In the genomic region with DNA sequence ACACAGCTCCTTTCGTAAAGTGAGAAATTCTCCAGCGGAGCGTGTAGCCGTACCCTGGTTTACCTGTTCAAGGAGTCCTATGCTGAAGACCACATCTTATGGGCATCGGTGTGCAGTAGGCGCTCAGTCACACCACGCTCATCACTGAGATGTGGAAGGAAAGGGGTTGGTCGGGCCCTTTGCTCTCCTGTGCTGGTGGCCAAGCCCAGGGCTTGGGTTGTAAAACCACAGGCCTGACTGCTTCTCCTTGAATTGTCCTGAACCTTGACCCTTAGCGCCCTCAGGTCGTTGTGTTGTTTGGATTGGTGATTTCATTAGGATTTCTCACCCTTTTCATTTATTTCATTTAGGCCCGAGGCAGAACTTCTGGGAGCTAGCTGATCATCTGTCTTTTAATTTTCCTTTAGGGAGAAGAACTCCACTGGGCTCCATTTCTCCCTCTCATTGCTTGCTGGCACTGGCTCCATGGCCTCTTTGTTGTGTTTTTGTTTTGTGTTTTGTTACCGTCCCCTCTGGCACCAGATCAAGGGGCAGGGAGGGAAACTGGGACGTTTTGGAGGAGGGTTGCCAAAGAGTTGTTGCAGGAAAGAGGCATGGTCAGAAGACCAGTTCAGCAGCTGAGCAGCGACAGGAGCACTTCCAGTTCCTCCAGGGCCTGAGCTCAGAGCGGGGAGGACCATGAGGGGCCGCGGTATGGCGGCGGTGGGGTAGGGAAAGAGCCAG, we compare ENCODE assay signal across 1 cellular context.
TF ChIP-seq lines count a peak whose summit lies in the region.

No MANE protein-coding gene starts in this region.

TF ChIP-seq in GM23338, 12 proteins besides CTCF, POLR2A, EP300 and RAD21:
- no peak for TF ChIP-seq EZH2 (IDR thresholded peaks at IDR 0.05; ENCODE audit: low read depth, unreplicated experiment)
- TF ChIP-seq ZNF114 (CRISPR knock-in tag; IDR thresholded peaks at IDR 0.05), result no peak
- no peak for TF ChIP-seq NANOG (IDR thresholded peaks at IDR 0.05; ENCODE audit: borderline replicate concordance)
- no peak for TF ChIP-seq POLR2AphosphoS5 (IDR thresholded peaks at IDR 0.05; ENCODE audit: low read depth)
- no peak for TF ChIP-seq JUNB (IDR thresholded peaks at IDR 0.05; ENCODE audit: unreplicated experiment)
- TF ChIP-seq STAT1 (IDR thresholded peaks at IDR 0.05; ENCODE audit: unreplicated experiment), result no peak
- TF ChIP-seq CREB1 (CRISPR knock-in tag; IDR thresholded peaks at IDR 0.05; ENCODE audit: low read depth), result no peak
- TF ChIP-seq, protein P1, sequence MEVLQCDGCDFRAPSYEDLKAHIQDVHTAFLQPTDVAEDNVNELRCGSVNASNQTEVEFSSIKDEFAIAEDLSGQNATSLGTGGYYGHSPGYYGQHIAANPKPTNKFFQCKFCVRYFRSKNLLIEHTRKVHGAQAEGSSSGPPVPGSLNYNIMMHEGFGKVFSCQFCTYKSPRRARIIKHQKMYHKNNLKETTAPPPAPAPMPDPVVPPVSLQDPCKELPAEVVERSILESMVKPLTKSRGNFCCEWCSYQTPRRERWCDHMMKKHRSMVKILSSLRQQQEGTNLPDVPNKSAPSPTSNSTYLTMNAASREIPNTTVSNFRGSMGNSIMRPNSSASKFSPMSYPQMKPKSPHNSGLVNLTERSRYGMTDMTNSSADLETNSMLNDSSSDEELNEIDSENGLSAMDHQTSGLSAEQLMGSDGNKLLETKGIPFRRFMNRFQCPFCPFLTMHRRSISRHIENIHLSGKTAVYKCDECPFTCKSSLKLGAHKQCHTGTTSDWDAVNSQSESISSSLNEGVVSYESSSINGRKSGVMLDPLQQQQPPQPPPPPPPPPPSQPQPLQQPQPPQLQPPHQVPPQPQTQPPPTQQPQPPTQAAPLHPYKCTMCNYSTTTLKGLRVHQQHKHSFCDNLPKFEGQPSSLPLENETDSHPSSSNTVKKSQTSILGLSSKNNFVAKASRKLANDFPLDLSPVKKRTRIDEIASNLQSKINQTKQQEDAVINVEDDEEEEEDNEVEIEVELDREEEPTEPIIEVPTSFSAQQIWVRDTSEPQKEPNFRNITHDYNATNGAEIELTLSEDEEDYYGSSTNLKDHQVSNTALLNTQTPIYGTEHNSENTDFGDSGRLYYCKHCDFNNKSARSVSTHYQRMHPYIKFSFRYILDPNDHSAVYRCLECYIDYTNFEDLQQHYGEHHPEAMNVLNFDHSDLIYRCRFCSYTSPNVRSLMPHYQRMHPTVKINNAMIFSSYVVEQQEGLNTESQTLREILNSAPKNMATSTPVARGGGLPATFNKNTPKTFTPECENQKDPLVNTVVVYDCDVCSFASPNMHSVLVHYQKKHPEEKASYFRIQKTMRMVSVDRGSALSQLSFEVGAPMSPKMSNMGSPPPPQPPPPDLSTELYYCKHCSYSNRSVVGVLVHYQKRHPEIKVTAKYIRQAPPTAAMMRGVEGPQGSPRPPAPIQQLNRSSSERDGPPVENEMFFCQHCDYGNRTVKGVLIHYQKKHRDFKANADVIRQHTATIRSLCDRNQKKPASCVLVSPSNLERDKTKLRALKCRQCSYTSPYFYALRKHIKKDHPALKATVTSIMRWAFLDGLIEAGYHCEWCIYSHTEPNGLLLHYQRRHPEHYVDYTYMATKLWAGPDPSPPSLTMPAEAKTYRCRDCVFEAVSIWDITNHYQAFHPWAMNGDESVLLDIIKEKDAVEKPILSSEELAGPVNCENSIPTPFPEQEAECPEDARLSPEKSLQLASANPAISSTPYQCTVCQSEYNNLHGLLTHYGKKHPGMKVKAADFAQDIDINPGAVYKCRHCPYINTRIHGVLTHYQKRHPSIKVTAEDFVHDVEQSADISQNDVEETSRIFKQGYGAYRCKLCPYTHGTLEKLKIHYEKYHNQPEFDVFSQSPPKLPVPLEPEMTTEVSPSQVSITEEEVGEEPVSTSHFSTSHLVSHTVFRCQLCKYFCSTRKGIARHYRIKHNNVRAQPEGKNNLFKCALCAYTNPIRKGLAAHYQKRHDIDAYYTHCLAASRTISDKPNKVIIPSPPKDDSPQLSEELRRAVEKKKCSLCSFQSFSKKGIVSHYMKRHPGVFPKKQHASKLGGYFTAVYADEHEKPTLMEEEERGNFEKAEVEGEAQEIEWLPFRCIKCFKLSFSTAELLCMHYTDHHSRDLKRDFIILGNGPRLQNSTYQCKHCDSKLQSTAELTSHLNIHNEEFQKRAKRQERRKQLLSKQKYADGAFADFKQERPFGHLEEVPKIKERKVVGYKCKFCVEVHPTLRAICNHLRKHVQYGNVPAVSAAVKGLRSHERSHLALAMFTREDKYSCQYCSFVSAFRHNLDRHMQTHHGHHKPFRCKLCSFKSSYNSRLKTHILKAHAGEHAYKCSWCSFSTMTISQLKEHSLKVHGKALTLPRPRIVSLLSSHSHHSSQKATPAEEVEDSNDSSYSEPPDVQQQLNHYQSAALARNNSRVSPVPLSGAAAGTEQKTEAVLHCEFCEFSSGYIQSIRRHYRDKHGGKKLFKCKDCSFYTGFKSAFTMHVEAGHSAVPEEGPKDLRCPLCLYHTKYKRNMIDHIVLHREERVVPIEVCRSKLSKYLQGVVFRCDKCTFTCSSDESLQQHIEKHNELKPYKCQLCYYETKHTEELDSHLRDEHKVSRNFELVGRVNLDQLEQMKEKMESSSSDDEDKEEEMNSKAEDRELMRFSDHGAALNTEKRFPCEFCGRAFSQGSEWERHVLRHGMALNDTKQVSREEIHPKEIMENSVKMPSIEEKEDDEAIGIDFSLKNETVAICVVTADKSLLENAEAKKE (CRISPR knock-in tag; IDR thresholded peaks at IDR 0.05), result no peak
